Comparison of ENCODE assay signal across 12 cellular contexts in genomic region chr6:105608711-105609374, GRCh38.
DNase-seq lines count a peak whose midpoint lies in the region; ATAC-seq and TF ChIP-seq lines count a peak whose summit lies in the region.
"Had no signal": no experiment of that assay in that cellular context is flagged by ENCODE, and none has a peak within 500 bp of the region (broad histone marks: within the 10 kb centered on the region; RNA-seq: fewer than 3 reads in every experiment).

No MANE protein-coding gene starts in this region.

- peak overlapping the region; percentile 93 for H3K27ac ChIP-seq in PC-9
- H3K27ac ChIP-seq: foreskin keratinocyte had no signal

- no peaks in the 10 kb centered on the region for H3K27me3 ChIP-seq in PC-9 (ENCODE audit: insufficient read depth, low read depth)
- H3K27me3 ChIP-seq: foreskin keratinocyte had no signal

- H4K20me1 ChIP-seq in PC-9 (ENCODE audit: insufficient read depth), result no peaks in the 10 kb centered on the region

- ATAC-seq in GM21529 (IDR thresholded peaks at IDR 0.05; ENCODE audit: unreplicated experiment) (no peak), GM21619 (IDR thresholded peaks at IDR 0.05; ENCODE audit: unreplicated experiment) (no peak)
- ATAC-seq: foreskin keratinocyte had no signal

- CTCF ChIA-PET in PC-9 (lab: Charles Lee), result no interaction called here

- H3F3A ChIP-seq in PC-9 (ENCODE audit: insufficient read depth, low read depth), result peaks cover 26% of the 10 kb centered on the region

- POLR2A ChIA-PET in PC-9 (lab: Charles Lee; ENCODE audit: unreplicated experiment), result no interaction called here

- peak overlapping the region; percentile 71 for H2AFZ ChIP-seq in PC-9

- H3K9me2 ChIP-seq in PC-9 (ENCODE audit: insufficient read depth), result no peaks in the 10 kb centered on the region

- intact Hi-C loops in PC-9 (cut with micrococcal nuclease; ENCODE audit: unreplicated experiment) (loop anchor here (1.0 to 10.0 kb wide), 2 partner anchors 13 to 176 kb away; no protein-coding TSS in a partner anchor), posterior vena cava (cut with DNase I) (no loop called here)

- H3K79me2 ChIP-seq in PC-9 (ENCODE audit: low read depth), result no peaks in the 10 kb centered on the region

- peak; percentile 99 for DNase-seq in AG10803 (ENCODE audit: low read depth)
- DNase-seq in PC-9, result peak; percentile 63 to 99
- peak; percentile 15 for DNase-seq in dermis blood vessel endothelial cell
- peak; percentile 76 for DNase-seq in myocyte (ENCODE audit: low read depth)
- no peak for DNase-seq in posterior vena cava (ENCODE audit: low spot score)
- no peak for DNase-seq in NCI-H446 treated with DMSO at 0.1 percent for 48 hours (lab: John Stamatoyannopoulos, UW)
- DNase-seq: activated naive CD8-positive, alpha-beta T cell treated with anti-CD3 and anti-CD28 coated beads for 36 hours; COR-L47; naive B cell had no signal

- no peaks in the 10 kb centered on the region for H3K36me3 ChIP-seq in PC-9 (ENCODE audit: low read depth)

- peak overlapping the region; percentile 48 for H3K4me2 ChIP-seq in PC-9

- H3K4me1 ChIP-seq in PC-9 (replicated peaks; ENCODE audit: insufficient read depth), result peaks cover 40% of the 10 kb centered on the region

- BruUV-seq in PC-9 (replicated peaks; lab: Mats Ljungman, UMichigan), result no TSS peak

- H3K4me3 ChIP-seq in AG10803 (ENCODE audit: low read length) (no peak overlapping the region), PC-9 (no peak overlapping the region)

- TF ChIP-seq CTCF in AG10803 (conservative IDR thresholded peaks at IDR 0.05; ENCODE audit: low read length) (no peak), PC-9 (conservative IDR thresholded peaks at IDR 0.05) (no peak)

- H3K9me3 ChIP-seq in PC-9 (ENCODE audit: insufficient read depth, low read depth), result no peaks in the 10 kb centered on the region; the same call in 1 of the 2 replicates

Comparison
In these comparisons a context has a peak if more than half of its experiments do, and no peak if none do; other contexts are left out.
1. DNase-seq: peak in AG10803 (single experiment), PC-9 (2 of 2), dermis blood vessel endothelial cell (single experiment) and myocyte (single experiment); none in posterior vena cava (single experiment) and NCI-H446 treated with DMSO at 0.1 percent for 48 hours (single experiment).